Comparison of ENCODE assay signal across 12 cellular contexts in the genomic region with DNA sequence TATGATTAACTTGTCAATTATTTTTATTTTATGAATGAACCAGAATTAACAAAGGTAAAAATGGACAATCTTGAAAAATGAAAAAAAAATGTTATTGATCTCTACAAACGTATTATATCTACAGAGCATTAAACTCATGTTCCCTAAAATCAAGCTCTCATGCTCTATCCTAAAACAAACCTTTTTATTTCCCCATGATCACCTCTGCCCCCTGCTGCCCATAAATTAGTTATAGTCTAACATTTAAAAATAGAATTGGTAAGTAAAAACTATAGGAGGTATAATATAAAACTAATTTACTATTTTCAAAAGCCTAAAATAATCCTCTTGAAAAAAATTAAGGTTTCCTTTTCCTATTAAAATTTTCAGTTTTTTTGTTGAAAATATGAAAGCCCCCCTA.
DNase-seq lines count a peak whose midpoint lies in the region; ATAC-seq and TF ChIP-seq lines count a peak whose summit lies in the region.
"Had no signal": no experiment of that assay in that cellular context is flagged by ENCODE, and none has a peak within 500 bp of the region (broad histone marks: within the 10 kb centered on the region; RNA-seq: fewer than 3 reads in every experiment).

No MANE protein-coding gene starts in this region.

- CTCF ChIA-PET in HEK293T (lab: Yijun Ruan, JAX), result interaction anchor here (0.6 to 0.7 kb wide), 2 partner anchors 331 to 690 kb away, joined by 3 read pairs; no protein-coding TSS in a partner anchor

- H3K27me3 ChIP-seq in right lobe of liver, result no peaks in the 10 kb centered on the region
- H3K27me3 ChIP-seq: vagina had no signal

- TF ChIP-seq CTCF in VCaP (conservative IDR thresholded peaks at IDR 0.05) (peak; percentile 63), right lobe of liver (IDR thresholded peaks at IDR 0.05) (peak in 3 of 4 donors; percentile 28 to 38 (median 37))

- ATAC-seq in right lobe of liver (peak in 2 of 4 donors; percentile 42 to 43), HG03175 (IDR thresholded peaks at IDR 0.05; ENCODE audit: unreplicated experiment) (no peak)

- POLR2A ChIA-PET in HEK293T (lab: Yijun Ruan, JAX), result no interaction called here

- no peaks in the 10 kb centered on the region for H3K9me3 ChIP-seq in right lobe of liver
- H3K9me3 ChIP-seq: vagina had no signal

- in situ Hi-C loops in KBM-7 (cut with MboI; ENCODE audit: low pct_unique_long_range_greater_than_20kb, low sequenced_read_pairs), result loop anchor here (25.0 kb wide), 1 partner anchor 322 kb away; the partner anchor contains the start of genes NR2F1 and NR2F1-AS1

- no peak overlapping the region for H3K4me3 ChIP-seq in right lobe of liver
- H3K4me3 ChIP-seq: vagina had no signal

- H3K36me3 ChIP-seq in right lobe of liver, result no peaks in the 10 kb centered on the region
- H3K36me3 ChIP-seq: vagina had no signal

- peak; percentile 5 for DNase-seq in NCI-H1694 treated with DMSO at 0.1 percent for 48 hours (lab: John Stamatoyannopoulos, UW)
- DNase-seq in NCI-H1694 (lab: John Stamatoyannopoulos, UW), result no peak
- peak; percentile 37 for DNase-seq in KBM-7
- DNase-seq in right lobe of liver, result no peak
- no peak for DNase-seq in T-helper 9 cell
- DNase-seq in HEK293T (ENCODE audit: extremely low spot score), result no peak
- DNase-seq: activated CD4-positive, alpha-beta T cell treated with anti-CD3 and anti-CD28 coated beads, Interleukin-2, amount 50 U/mL, for 1 hour; effector CD4-positive, alpha-beta T cell; NCI-H2081 treated with DMSO at 0.1 percent for 48 hours had no signal

- TF ChIP-seq POLR2A in right lobe of liver (IDR thresholded peaks at IDR 0.05), result no peak

- 47% methylated on average over 1 of the region's 1 CpG for WGBS in right lobe of liver (ENCODE audit: insufficient coverage, low coverage, low lambda C conversion rate, missing lambda C conversion rate)

- no peaks in the 10 kb centered on the region for H3K4me1 ChIP-seq in right lobe of liver
- H3K4me1 ChIP-seq: vagina had no signal

- intact Hi-C loops in right lobe of liver (cut with DNase I), result no loop called here

- H3K27ac ChIP-seq in VCaP (no peak overlapping the region), right lobe of liver (no peak overlapping the region)
- H3K27ac ChIP-seq: vagina had no signal

TF ChIP-seq in HEK293T, 16 proteins besides CTCF, POLR2A, EP300 and RAD21:
- TF ChIP-seq ELF4 (IDR thresholded peaks at IDR 0.05) (no peak), SP1 (IDR thresholded peaks at IDR 0.05) (no peak), CTBP1 (IDR thresholded peaks at IDR 0.05; ENCODE audit: borderline replicate concordance) (no peak), HDGF (IDR thresholded peaks at IDR 0.05; ENCODE audit: borderline replicate concordance) (no peak), LEF1 (IDR thresholded peaks at IDR 0.05; ENCODE audit: borderline replicate concordance) (no peak), L3MBTL2 (conservative IDR thresholded peaks at IDR 0.05) (no peak), FOXA1 (IDR thresholded peaks at IDR 0.05) (no peak), SUZ12 (IDR thresholded peaks at IDR 0.05) (no peak), TARDBP (IDR thresholded peaks at IDR 0.05) (no peak), FOXM1 (IDR thresholded peaks at IDR 0.05; ENCODE audit: borderline replicate concordance) (no peak), FOXK2 (IDR thresholded peaks at IDR 0.05) (no peak), NFRKB (IDR thresholded peaks at IDR 0.05) (no peak), BHLHE40 (IDR thresholded peaks at IDR 0.05; ENCODE audit: borderline replicate concordance) (no peak), ZNF384 (IDR thresholded peaks at IDR 0.05) (no peak)
- TF ChIP-seq, protein P1, sequence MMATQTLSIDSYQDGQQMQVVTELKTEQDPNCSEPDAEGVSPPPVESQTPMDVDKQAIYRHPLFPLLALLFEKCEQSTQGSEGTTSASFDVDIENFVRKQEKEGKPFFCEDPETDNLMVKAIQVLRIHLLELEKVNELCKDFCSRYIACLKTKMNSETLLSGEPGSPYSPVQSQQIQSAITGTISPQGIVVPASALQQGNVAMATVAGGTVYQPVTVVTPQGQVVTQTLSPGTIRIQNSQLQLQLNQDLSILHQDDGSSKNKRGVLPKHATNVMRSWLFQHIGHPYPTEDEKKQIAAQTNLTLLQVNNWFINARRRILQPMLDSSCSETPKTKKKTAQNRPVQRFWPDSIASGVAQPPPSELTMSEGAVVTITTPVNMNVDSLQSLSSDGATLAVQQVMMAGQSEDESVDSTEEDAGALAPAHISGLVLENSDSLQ (IDR thresholded peaks at IDR 0.05), result no peak

Comparison
In these comparisons a context has a peak if more than half of its experiments do, and no peak if none do; other contexts are left out.
1. DNase-seq: peak in NCI-H1694 treated with DMSO at 0.1 percent for 48 hours (single experiment) and KBM-7 (single experiment); none in NCI-H1694 (single experiment), right lobe of liver (0 of 3), T-helper 9 cell (single experiment) and HEK293T (single experiment).